13 cellular contexts compared by ENCODE assay signal in the genomic region with DNA sequence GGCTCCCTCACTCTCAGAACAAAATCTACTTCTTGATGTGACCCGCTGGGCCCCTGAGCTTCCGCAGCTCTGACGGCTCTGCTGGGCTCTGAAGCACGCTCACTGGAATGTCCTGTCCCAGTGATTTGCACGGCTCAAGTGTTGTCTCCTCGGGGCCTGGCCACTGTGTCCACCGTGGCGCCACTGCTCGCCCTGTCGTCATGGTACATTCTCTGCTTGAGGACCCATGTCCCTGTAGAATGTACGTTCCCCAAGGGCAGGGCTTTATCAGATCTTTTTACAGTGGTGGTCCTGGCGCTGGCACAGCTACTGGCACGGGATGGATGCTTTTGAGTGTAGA. TPM values are rescaled to one million over a fixed set of nuclear protein-coding genes. Genes with fewer than 3 reads are reported as not detected.
DNase-seq lines count a peak whose midpoint lies in the region; FAIRE-seq and TF ChIP-seq lines count a peak whose summit lies in the region.
"Had no signal": no experiment of that assay in that cellular context is flagged by ENCODE, and none has a peak within 500 bp of the region (broad histone marks: within the 10 kb centered on the region; RNA-seq: fewer than 3 reads in every experiment).

No MANE protein-coding gene starts in this region.

- H3K9me3 ChIP-seq in skeletal muscle satellite cell (replicated peaks; ENCODE audit: low read length) (peaks cover 2% of the 10 kb centered on the region), BE2C (peaks cover 1% of the 10 kb centered on the region)
- no peaks in the 10 kb centered on the region for H3K9me3 ChIP-seq in CD8-positive, alpha-beta memory T cell (ENCODE audit: low read length)

- no peak overlapping the region for H3K27ac ChIP-seq in CD8-positive, alpha-beta memory T cell (ENCODE audit: low read depth, low read length)

- H3K9ac ChIP-seq in skeletal muscle satellite cell (ENCODE audit: low read depth, low read length): peak overlapping the region; percentile 70

- H3K27me3 ChIP-seq in skeletal muscle satellite cell (ENCODE audit: control insufficient read depth, insufficient read depth, low read length) (no peaks in the 10 kb centered on the region), BE2C (no peaks in the 10 kb centered on the region)
- no peaks in the 10 kb centered on the region for H3K27me3 ChIP-seq in CD8-positive, alpha-beta memory T cell (ENCODE audit: insufficient read depth, low read length, poor library complexity, severe bottlenecking)

- peak overlapping the region; percentile 99 for H3K27ac Mint-ChIP-seq in chondrocyte (ENCODE audit: unreplicated experiment)
- H3K27ac Mint-ChIP-seq in CD8-positive, alpha-beta memory T cell: peak overlapping the region in 4 of 8 donors; percentile 42 to 92 (median 69)
- H3K27ac Mint-ChIP-seq: activated CD4-positive, alpha-beta memory T cell treated with anti-CD3 and anti-CD28 coated beads, Interleukin-2, amount 10 ng/mL, durations not matched to agents 7 days and 5 days; activated naive CD8-positive, alpha-beta T cell treated with anti-CD3 and anti-CD28 coated beads, Interleukin-2, amount 50 U/mL, for 24 hours had no signal

- H3K27me3 Mint-ChIP-seq in chondrocyte (ENCODE audit: low read depth): no peaks in the 10 kb centered on the region
- H3K27me3 Mint-ChIP-seq in CD8-positive, alpha-beta memory T cell: no peaks in the 10 kb centered on the region
- H3K27me3 Mint-ChIP-seq: activated CD4-positive, alpha-beta memory T cell treated with anti-CD3 and anti-CD28 coated beads, Interleukin-2, amount 10 ng/mL, durations not matched to agents 7 days and 5 days; activated naive CD8-positive, alpha-beta T cell treated with anti-CD3 and anti-CD28 coated beads, Interleukin-2, amount 50 U/mL, for 24 hours had no signal

- H3K4me1 Mint-ChIP-seq in chondrocyte (ENCODE audit: low read depth): peaks cover 43% of the 10 kb centered on the region
- peaks cover 4 to 14% (median 9%) of the 10 kb centered on the region in 3 donors for H3K4me1 Mint-ChIP-seq in CD8-positive, alpha-beta memory T cell

- H3K4me3 ChIP-seq in skeletal muscle satellite cell (ENCODE audit: low read length): peak overlapping the region; percentile 55
- H3K4me3 ChIP-seq in BE2C (ENCODE audit: low read depth, low read length): no peak overlapping the region
- H3K4me3 ChIP-seq in CD8-positive, alpha-beta memory T cell (ENCODE audit: low read length): no peak overlapping the region

- peak; percentile 12 for FAIRE-seq in GM18507 (lab: Jason Lieb, UNC)

- DNase-seq in GM18507 (ENCODE audit: extremely low spot score, insufficient read length, low read depth) (no peak), chondrocyte (ENCODE audit: low spot score) (no peak), left kidney (ENCODE audit: low read depth, low spot score) (peak; percentile 81), BE2C (no peak), NCI-H1092 (lab: John Stamatoyannopoulos, UW) (no peak)
- DNase-seq in CD8-positive, alpha-beta memory T cell: no peak
- DNase-seq in activated naive CD4-positive, alpha-beta T cell (lab: John Stamatoyannopoulos, UW): no peak
- DNase-seq: activated CD4-positive, alpha-beta memory T cell treated with anti-CD3 and anti-CD28 coated beads, Interleukin-2, amount 10 ng/mL, durations not matched to agents 7 days and 5 days; activated naive CD8-positive, alpha-beta T cell treated with anti-CD3 and anti-CD28 coated beads, Interleukin-2, amount 50 U/mL, for 24 hours; mesendoderm; NCI-H526; stimulated activated CD4-positive, alpha-beta T cell treated with anti-CD3 and anti-CD28 coated beads, Interleukin-1b, Interleukin-23, amount 100 ng/mL, for 48 hours had no signal

- H3K36me3 ChIP-seq in skeletal muscle satellite cell (ENCODE audit: insufficient read depth, low read length) (no peaks in the 10 kb centered on the region), BE2C (no peaks in the 10 kb centered on the region)
- no peaks in the 10 kb centered on the region for H3K36me3 ChIP-seq in CD8-positive, alpha-beta memory T cell (ENCODE audit: insufficient read depth, low read length)

- CTCF ChIA-PET in CD8-positive, alpha-beta memory T cell (lab: Charles Lee): no interaction called here

- H3K36me3 Mint-ChIP-seq in chondrocyte (ENCODE audit: low read depth): no peaks in the 10 kb centered on the region
- peaks cover 0 to 31% (median 3%) of the 10 kb centered on the region in 3 donors for H3K36me3 Mint-ChIP-seq in CD8-positive, alpha-beta memory T cell

- TF ChIP-seq CTCF in chondrocyte (IDR thresholded peaks at IDR 0.05) (peak; percentile 36), BE2C (IDR thresholded peaks at IDR 0.05; ENCODE audit: low read depth, low read length) (no peak)

- H3K4me1 ChIP-seq in skeletal muscle satellite cell (ENCODE audit: control insufficient read depth, insufficient read depth, low read length) (peaks cover 64% of the 10 kb centered on the region), BE2C (no peaks in the 10 kb centered on the region; the same call in 1 of the 2 replicates)
- no peaks in the 10 kb centered on the region for H3K4me1 ChIP-seq in CD8-positive, alpha-beta memory T cell (ENCODE audit: insufficient read depth, low read length)

- H3K4me2 ChIP-seq in skeletal muscle satellite cell (ENCODE audit: low read length): peak overlapping the region; percentile 71

- POLR2A ChIA-PET in CD8-positive, alpha-beta memory T cell (lab: Charles Lee): no interaction called here

- peak overlapping the region; percentile 57 for H3K4me3 Mint-ChIP-seq in chondrocyte (ENCODE audit: unreplicated experiment)
- no peak overlapping the region for H3K4me3 Mint-ChIP-seq in CD8-positive, alpha-beta memory T cell
- H3K4me3 Mint-ChIP-seq: activated CD4-positive, alpha-beta memory T cell treated with anti-CD3 and anti-CD28 coated beads, Interleukin-2, amount 10 ng/mL, durations not matched to agents 7 days and 5 days; activated naive CD8-positive, alpha-beta T cell treated with anti-CD3 and anti-CD28 coated beads, Interleukin-2, amount 50 U/mL, for 24 hours had no signal

- H3K9me3 Mint-ChIP-seq in chondrocyte (ENCODE audit: low read depth): no peaks in the 10 kb centered on the region
- no peaks in the 10 kb centered on the region for H3K9me3 Mint-ChIP-seq in CD8-positive, alpha-beta memory T cell
- H3K9me3 Mint-ChIP-seq: activated CD4-positive, alpha-beta memory T cell treated with anti-CD3 and anti-CD28 coated beads, Interleukin-2, amount 10 ng/mL, durations not matched to agents 7 days and 5 days; activated naive CD8-positive, alpha-beta T cell treated with anti-CD3 and anti-CD28 coated beads, Interleukin-2, amount 50 U/mL, for 24 hours had no signal

RNA-seq across cellular contexts. Expression of a gene that starts 12.1 kb away (rescaled TPM):
- total RNA-seq in chondrocyte: 6.6 to 9.8 TPM (median 8.0 TPM) in 3 replicates
- 3.3 and 3.5 TPM in 2 replicates for total RNA-seq in skeletal muscle satellite cell (2012; rRNA removed)
- 28.3 TPM for polyA plus RNA-seq in BE2C (2012; ENCODE audit: insufficient read depth, insufficient read length, low read depth)
- total RNA-seq in CD8-positive, alpha-beta memory T cell: 10 to 100 TPM; 12.4 to 12.8 TPM
- 5.1 TPM for polyA plus RNA-seq in CD8-positive, alpha-beta memory T cell

RNA-seq across cellular contexts. Expression of a gene that starts 34.5 kb away (rescaled TPM):
- total RNA-seq in chondrocyte: 14.6 to 17.2 TPM (median 15.5 TPM) in 3 replicates
- total RNA-seq in skeletal muscle satellite cell (2012; rRNA removed): 2.2 and 2.3 TPM in 2 replicates
- polyA plus RNA-seq in BE2C (2012; ENCODE audit: insufficient read depth, insufficient read length, low read depth): 23.7 TPM
- total RNA-seq in CD8-positive, alpha-beta memory T cell: 1 to 10 TPM; 6.7 to 7.1 TPM
- polyA plus RNA-seq in CD8-positive, alpha-beta memory T cell: 1.3 TPM

RNA-seq across cellular contexts. Expression of a gene that starts 36.3 kb away (rescaled TPM):
- 4.4 to 4.8 TPM (median 4.4 TPM) in 3 replicates for total RNA-seq in chondrocyte
- total RNA-seq in skeletal muscle satellite cell (2012; rRNA removed): 0.87 and 1.0 TPM in 2 replicates
- polyA plus RNA-seq in BE2C (2012; ENCODE audit: insufficient read depth, insufficient read length, low read depth): 69.1 TPM
- total RNA-seq in CD8-positive, alpha-beta memory T cell: not detected
- polyA plus RNA-seq in CD8-positive, alpha-beta memory T cell: not detected

RNA-seq across cellular contexts. Expression of a gene that starts 42.3 kb away (rescaled TPM):
- total RNA-seq in chondrocyte: 13.2 to 21.9 TPM (median 15.3 TPM) in 3 replicates
- total RNA-seq in skeletal muscle satellite cell (2012; rRNA removed): 21.6 and 36.8 TPM in 2 replicates
- polyA plus RNA-seq in BE2C (2012; ENCODE audit: insufficient read depth, insufficient read length, low read depth): 8.4 TPM
- not detected for total RNA-seq in CD8-positive, alpha-beta memory T cell
- not detected for polyA plus RNA-seq in CD8-positive, alpha-beta memory T cell
- total RNA-seq: activated CD4-positive, alpha-beta memory T cell treated with anti-CD3 and anti-CD28 coated beads, Interleukin-2, amount 10 ng/mL, durations not matched to agents 7 days and 5 days had no signal
